16 cellular contexts compared by ENCODE assay signal in genomic region chr1:245558069-245558468, GRCh38.
A peak's percentile ranks its signal among the peaks of the same experiment; 100 is the strongest.
DNase-seq lines count a peak whose midpoint lies in the region; ATAC-seq, FAIRE-seq and TF ChIP-seq lines count a peak whose summit lies in the region.
"Had no signal": no experiment of that assay in that cellular context is flagged by ENCODE, and none has a peak within 500 bp of the region (broad histone marks: within the 10 kb centered on the region; RNA-seq: fewer than 3 reads in every experiment).

No MANE protein-coding gene starts in this region.

- TF ChIP-seq EP300 in HepG2 (IDR thresholded peaks at IDR 0.05; ENCODE audit: low read depth in 2 of 2, low read length in 2 of 2) (no peak), HepG2 (CRISPR knock-in tag; IDR thresholded peaks at IDR 0.05; ENCODE audit: borderline replicate concordance) (no peak)

- CTCF ChIA-PET in HepG2 (lab: Yijun Ruan, JAX; ENCODE audit: low intra/inter-chr PET ratio, low total read pairs): no interaction called here

- ATAC-seq in HepG2: peak; percentile 72
- ATAC-seq in right lobe of liver: no peak
- ATAC-seq in stimulated activated effector memory CD8-positive, alpha-beta T cell treated with anti-CD3 and anti-CD28 coated beads, Interleukin-12 subunit alpha, Interleukin-12 subunit beta, amount 100 ng/mL, for 72 hours: peak; percentile 43
- ATAC-seq in HG03439 (IDR thresholded peaks at IDR 0.05; ENCODE audit: unreplicated experiment): no peak
- no peak for ATAC-seq in GM18505 (IDR thresholded peaks at IDR 0.05; ENCODE audit: unreplicated experiment)
- ATAC-seq: CD8-positive, alpha-beta T cell; GM12878; GM23338 had no signal

- H2AFZ ChIP-seq in HepG2 (ENCODE audit: low read length): no peak overlapping the region
- H2AFZ ChIP-seq: GM23338 had no signal

- intact Hi-C loops in HepG2 (cut with micrococcal nuclease; ENCODE audit: unreplicated experiment): no loop called here
- intact Hi-C loops in right lobe of liver (cut with DNase I): no loop called here

- 0 out of 2 replicates have a peak overlapping the region, but pooled peaks have one; percentile 4 for H3K9ac ChIP-seq in HepG2 (ENCODE audit: insufficient read depth, low read depth, low read length)

- H3K27ac ChIP-seq in HepG2 (ENCODE audit: extremely low read length, insufficient read depth, low read length): no peak overlapping the region
- H3K27ac ChIP-seq in right lobe of liver: no peak overlapping the region

- H3K4me3 ChIP-seq in HepG2 (replicated peaks in 1 of 3; ENCODE audit: insufficient read depth in 1 of 3, low read depth in 2 of 3, low read length in 3 of 3) (no peak overlapping the region; a peak in 1 of 6 replicates), right lobe of liver (no peak overlapping the region)
- H3K4me3 ChIP-seq: GM12878, GM23338 had no signal

- TF ChIP-seq CTCF in HepG2 (CRISPR knock-in tag; IDR thresholded peaks at IDR 0.05): no peak
- no peak for TF ChIP-seq CTCF in right lobe of liver (IDR thresholded peaks at IDR 0.05)

- H3K4me1 Mint-ChIP-seq in stimulated activated effector memory CD8-positive, alpha-beta T cell treated with anti-CD3 and anti-CD28 coated beads, Interleukin-12 subunit alpha, Interleukin-12 subunit beta, amount 100 ng/mL, for 72 hours: no peaks in the 10 kb centered on the region

- TF ChIP-seq RAD21 in HepG2 (CRISPR knock-in tag; IDR thresholded peaks at IDR 0.05): no peak

- DNase-seq in HepG2 (ENCODE audit: low spot score) (peak; percentile 43), right lobe of liver (no peak), SW480 (ENCODE audit: low spot score) (peak; percentile 13), mesenteric fat pad (ENCODE audit: low spot score) (peak; percentile 43), NCI-H146 (lab: John Stamatoyannopoulos, UW) (no peak)
- no peak for DNase-seq in stimulated activated effector memory CD8-positive, alpha-beta T cell treated with anti-CD3 and anti-CD28 coated beads, Interleukin-12 subunit alpha, Interleukin-12 subunit beta, amount 100 ng/mL, for 72 hours (ENCODE audit: low spot score in 2 of 2)
- DNase-seq: CD8-positive, alpha-beta T cell; COR-L47; DMS79; H7 had no signal

- no peaks in the 10 kb centered on the region; a peak in 3 of 5 replicates for H3K27me3 ChIP-seq in HepG2 (ENCODE audit: control insufficient read depth in 1 of 2, insufficient read depth in 2 of 2, low read length in 2 of 2)
- no peaks in the 10 kb centered on the region for H3K27me3 ChIP-seq in right lobe of liver

- H4K20me1 ChIP-seq in HepG2 (ENCODE audit: insufficient read depth, low read length): no peaks in the 10 kb centered on the region

- FAIRE-seq in HepG2 (lab: Jason Lieb, UNC): no peak
- FAIRE-seq: A204.1, GM12878 had no signal

- TF ChIP-seq POLR2A in HepG2 (IDR thresholded peaks at IDR 0.05; ENCODE audit: insufficient read depth in 1 of 2, low read depth in 2 of 2, low read length in 2 of 2) (no peak), right lobe of liver (IDR thresholded peaks at IDR 0.05) (no peak), GM18505 (IDR thresholded peaks at IDR 0.05; ENCODE audit: borderline replicate concordance, extremely low read depth, insufficient read depth, insufficient read length) (no peak)

- no peaks in the 10 kb centered on the region for H3K79me2 ChIP-seq in HepG2 (ENCODE audit: insufficient read depth, low read length)

- in situ Hi-C loops in HepG2 (cut with HindIII; ENCODE audit: extremely low pct_ligation_motif_present, low pct_unique_long_range_greater_than_20kb): no loop called here

- H3K9me3 ChIP-seq in HepG2 (ENCODE audit: low read length) (no peaks in the 10 kb centered on the region), right lobe of liver (no peaks in the 10 kb centered on the region)

- POLR2A ChIA-PET in HepG2 (lab: Yijun Ruan, JAX): no interaction called here

- peaks cover 16% of the 10 kb centered on the region for H3K4me1 ChIP-seq in HepG2 (ENCODE audit: insufficient read depth, low read length)
- no peaks in the 10 kb centered on the region for H3K4me1 ChIP-seq in right lobe of liver

- no peak overlapping the region for H3K4me3 Mint-ChIP-seq in stimulated activated effector memory CD8-positive, alpha-beta T cell treated with anti-CD3 and anti-CD28 coated beads, Interleukin-12 subunit alpha, Interleukin-12 subunit beta, amount 100 ng/mL, for 72 hours
- H3K4me3 Mint-ChIP-seq: CD14-positive monocyte; CD8-positive, alpha-beta T cell; GM23338 had no signal

- BruUV-seq in HepG2 (replicated peaks; lab: Mats Ljungman, UMichigan): no TSS peak

- no peaks in the 10 kb centered on the region for H3K36me3 Mint-ChIP-seq in stimulated activated effector memory CD8-positive, alpha-beta T cell treated with anti-CD3 and anti-CD28 coated beads, Interleukin-12 subunit alpha, Interleukin-12 subunit beta, amount 100 ng/mL, for 72 hours
- H3K36me3 Mint-ChIP-seq: CD14-positive monocyte; CD8-positive, alpha-beta T cell had no signal

- no peaks in the 10 kb centered on the region for H3K9me3 Mint-ChIP-seq in stimulated activated effector memory CD8-positive, alpha-beta T cell treated with anti-CD3 and anti-CD28 coated beads, Interleukin-12 subunit alpha, Interleukin-12 subunit beta, amount 100 ng/mL, for 72 hours
- H3K9me3 Mint-ChIP-seq: CD8-positive, alpha-beta T cell; GM23338 had no signal

- peak overlapping the region; percentile 52 for H3K4me2 ChIP-seq in HepG2 (ENCODE audit: low read depth, low read length)
- H3K4me2 ChIP-seq: GM23338 had no signal

- 14% methylated on average over 4 of the region's 5 CpGs for WGBS in HepG2 (ENCODE audit: low lambda C conversion rate)
- 38% methylated on average over 2 of the region's 5 CpGs for WGBS in right lobe of liver (ENCODE audit: insufficient coverage, low coverage, low lambda C conversion rate, missing lambda C conversion rate)

- H3K36me3 ChIP-seq in HepG2 (replicated peaks in 1 of 2; ENCODE audit: control insufficient read depth in 1 of 2, insufficient read depth in 2 of 2, low read length in 2 of 2) (no peaks in the 10 kb centered on the region), right lobe of liver (no peaks in the 10 kb centered on the region)

- no peak overlapping the region for H3K27ac Mint-ChIP-seq in stimulated activated effector memory CD8-positive, alpha-beta T cell treated with anti-CD3 and anti-CD28 coated beads, Interleukin-12 subunit alpha, Interleukin-12 subunit beta, amount 100 ng/mL, for 72 hours
- H3K27ac Mint-ChIP-seq: CD14-positive monocyte; CD8-positive, alpha-beta T cell; GM23338 had no signal

TF ChIP-seq in HepG2, 621 proteins besides CTCF, POLR2A, EP300 and RAD21:
- no peak for TF ChIP-seq ZNF841 (CRISPR knock-in tag; IDR thresholded peaks at IDR 0.05; ENCODE audit: borderline replicate concordance)
- peak; percentile 50 for TF ChIP-seq TEAD3 (CRISPR knock-in tag; optimal IDR thresholded peaks at IDR 0.05; ENCODE audit: borderline replicate concordance)
- peak; percentile 48; the same call in 1 of the 2 replicates for TF ChIP-seq HNF4G (IDR thresholded peaks at IDR 0.05; ENCODE audit: borderline replicate concordance, low read depth, low read length)
- no peak for TF ChIP-seq HNF4G (CRISPR knock-in tag; IDR thresholded peaks at IDR 0.05; ENCODE audit: borderline replicate concordance, low read depth)
- no peak for TF ChIP-seq MEF2D (CRISPR knock-in tag; IDR thresholded peaks at IDR 0.05)
- TF ChIP-seq ZNF644 (CRISPR knock-in tag; IDR thresholded peaks at IDR 0.05; ENCODE audit: low read depth): peak; percentile 62
- TF ChIP-seq NCOR1 (IDR thresholded peaks at IDR 0.05; ENCODE audit: borderline replicate concordance, low read length): 0 out of 2 replicates have a peak, but pooled peaks have one; percentile 37
- peak; percentile 22; the same call in 1 of the 2 replicates for TF ChIP-seq SALL1 (CRISPR knock-in tag; IDR thresholded peaks at IDR 0.05)
- no peak for TF ChIP-seq TCF12 (IDR thresholded peaks at IDR 0.05)
- TF ChIP-seq TCF12 (CRISPR knock-in tag; IDR thresholded peaks at IDR 0.05): no peak
- TF ChIP-seq ZMYM4 (CRISPR knock-in tag; IDR thresholded peaks at IDR 0.05): peak; percentile 51; the same call in 1 of the 2 replicates
- TF ChIP-seq ZNF230 (CRISPR knock-in tag; IDR thresholded peaks at IDR 0.05): 0 out of 2 replicates have a peak, but pooled peaks have one; percentile 37
- peak; percentile 42; the same call in 1 of the 2 replicates for TF ChIP-seq TFE3 (CRISPR knock-in tag; IDR thresholded peaks at IDR 0.05)
- peak; percentile 34; the same call in 1 of the 2 replicates for TF ChIP-seq ELF3 (CRISPR knock-in tag; IDR thresholded peaks at IDR 0.05)
- TF ChIP-seq HNF4A (CRISPR knock-in tag; IDR thresholded peaks at IDR 0.05): peak; percentile 82
- no peak for TF ChIP-seq FOXA3 (CRISPR knock-in tag; IDR thresholded peaks at IDR 0.05)

Comparison
In these comparisons a context has a peak if more than half of its experiments do, and no peak if none do; other contexts are left out.
1. ATAC-seq: peak in HepG2 (single experiment) and stimulated activated effector memory CD8-positive, alpha-beta T cell treated with anti-CD3 and anti-CD28 coated beads, Interleukin-12 subunit alpha, Interleukin-12 subunit beta, amount 100 ng/mL, for 72 hours (single experiment); none in right lobe of liver (0 of 4), HG03439 (single experiment) and GM18505 (single experiment).
2. DNase-seq: peak in HepG2 (single experiment), SW480 (single experiment) and mesenteric fat pad (single experiment); none in right lobe of liver (0 of 3), stimulated activated effector memory CD8-positive, alpha-beta T cell treated with anti-CD3 and anti-CD28 coated beads, Interleukin-12 subunit alpha, Interleukin-12 subunit beta, amount 100 ng/mL, for 72 hours (0 of 2) and NCI-H146 (single experiment).